11 cellular contexts compared by ENCODE assay signal in genomic region chr14:59337151-59337611, GRCh38.
A peak's percentile ranks its signal among the peaks of the same experiment; 100 is the strongest.
DNase-seq lines count a peak whose midpoint lies in the region; ATAC-seq, FAIRE-seq and TF ChIP-seq lines count a peak whose summit lies in the region.
"Had no signal": no experiment of that assay in that cellular context is flagged by ENCODE, and none has a peak within 500 bp of the region (broad histone marks: within the 10 kb centered on the region; RNA-seq: fewer than 3 reads in every experiment).

No MANE protein-coding gene starts in this region.

- H3K4me1 ChIP-seq in endothelial cell of umbilical vein (ENCODE audit: control insufficient read depth, extremely low read depth, insufficient read depth, low read length), result peaks cover 61% of the 10 kb centered on the region
- peaks cover 56% of the 10 kb centered on the region for H3K4me1 ChIP-seq in suprapubic skin

- dilution Hi-C loops in endothelial cell of umbilical vein (cut with MboI; ENCODE audit: extremely low pct_ligation_motif_present, low sequenced_read_pairs), result no loop called here

- no peaks in the 10 kb centered on the region for H3K9me1 ChIP-seq in endothelial cell of umbilical vein (replicated peaks; ENCODE audit: control insufficient read depth, extremely low read depth, insufficient read depth, low read length)

- no peak overlapping the region for H2AFZ ChIP-seq in endothelial cell of umbilical vein (ENCODE audit: low read depth, low read length)

- peak; percentile 56 for FAIRE-seq in endothelial cell of umbilical vein (lab: Jason Lieb, UNC)

- POLR2A ChIA-PET in endothelial cell of umbilical vein (lab: Charles Lee), result no interaction called here

- H3K4me3 ChIP-seq in endothelial cell of umbilical vein (replicated peaks in 1 of 3; ENCODE audit: insufficient read depth in 1 of 3, low read depth in 1 of 3, low read length in 3 of 3) (no peak overlapping the region), suprapubic skin (no peak overlapping the region)

- TF ChIP-seq POLR2A in endothelial cell of umbilical vein (IDR thresholded peaks at IDR 0.05; ENCODE audit: low read depth, low read length), result no peak
- TF ChIP-seq POLR2A in suprapubic skin (IDR thresholded peaks at IDR 0.05), result no peak

- no peaks in the 10 kb centered on the region for H3K79me2 ChIP-seq in endothelial cell of umbilical vein (ENCODE audit: control insufficient read depth, insufficient read depth, low read length)

- no peaks in the 10 kb centered on the region for H3K9me3 Mint-ChIP-seq in endothelial cell (ENCODE audit: unreplicated experiment)
- H3K9me3 Mint-ChIP-seq in activated T-cell treated with anti-CD3 and anti-CD28 coated beads, Interleukin-2, amount 50 U/mL, for 4 hours, result no peaks in the 10 kb centered on the region
- no peaks in the 10 kb centered on the region for H3K9me3 Mint-ChIP-seq in activated CD8-positive, alpha-beta memory T cell treated with anti-CD3 and anti-CD28 coated beads, Interleukin-2, amount 10 ng/mL, durations not matched to agents 7 days and 5 days (ENCODE audit: low read depth)
- H3K9me3 Mint-ChIP-seq: endodermal cell had no signal

- H3K36me3 ChIP-seq in endothelial cell of umbilical vein (ENCODE audit: control insufficient read depth in 2 of 2, extremely low read depth in 1 of 2, insufficient read depth in 2 of 2, low read length in 2 of 2), result no peaks in the 10 kb centered on the region
- H3K36me3 ChIP-seq in suprapubic skin, result no peaks in the 10 kb centered on the region

- no peak overlapping the region for H3K27ac Mint-ChIP-seq in endothelial cell (ENCODE audit: unreplicated experiment)
- H3K27ac Mint-ChIP-seq in activated CD8-positive, alpha-beta memory T cell treated with anti-CD3 and anti-CD28 coated beads, Interleukin-2, amount 10 ng/mL, durations not matched to agents 7 days and 5 days, result no peak overlapping the region
- H3K27ac Mint-ChIP-seq: endodermal cell had no signal

- no TSS peak for BruUV-seq in endothelial cell of umbilical vein (replicated peaks; lab: Mats Ljungman, UMichigan)

- H3K9me3 ChIP-seq in endothelial cell of umbilical vein (replicated peaks; ENCODE audit: control insufficient read depth, insufficient read depth, low read length) (no peaks in the 10 kb centered on the region), suprapubic skin (no peaks in the 10 kb centered on the region)

- peaks cover 23% of the 10 kb centered on the region for H3K36me3 Mint-ChIP-seq in endothelial cell (ENCODE audit: low read depth, unreplicated experiment)
- H3K36me3 Mint-ChIP-seq in activated T-cell treated with anti-CD3 and anti-CD28 coated beads, Interleukin-2, amount 50 U/mL, for 4 hours (ENCODE audit: insufficient read depth), result peaks cover 24% of the 10 kb centered on the region
- H3K36me3 Mint-ChIP-seq in activated CD8-positive, alpha-beta memory T cell treated with anti-CD3 and anti-CD28 coated beads, Interleukin-2, amount 10 ng/mL, durations not matched to agents 7 days and 5 days, result peaks cover 3% of the 10 kb centered on the region

- no peaks in the 10 kb centered on the region for H3K27me3 ChIP-seq in endothelial cell of umbilical vein (ENCODE audit: control insufficient read depth in 2 of 2, insufficient read depth in 2 of 2, low read length in 2 of 2)
- H3K27me3 ChIP-seq in suprapubic skin, result no peaks in the 10 kb centered on the region

- WGBS in suprapubic skin, result 22% methylated on average over 4 of the region's 4 CpGs

- peak overlapping the region; percentile 87 for H3K4me2 ChIP-seq in endothelial cell of umbilical vein (ENCODE audit: insufficient read depth, low read length)

- no peaks in the 10 kb centered on the region for H4K20me1 ChIP-seq in endothelial cell of umbilical vein (replicated peaks; ENCODE audit: control insufficient read depth, extremely low read depth, insufficient read depth, low read length)

- H3K9ac ChIP-seq in endothelial cell of umbilical vein (replicated peaks; ENCODE audit: extremely low read depth, insufficient read depth, low read length), result peak overlapping the region; percentile 30

- intact Hi-C loops in endothelial cell of umbilical vein (cut with micrococcal nuclease), result loop anchor here (2.0 kb wide), 3 partner anchors 26 to 148 kb away; partner anchors contain the start of gene DAAM1

- H3K27me3 Mint-ChIP-seq in endothelial cell (ENCODE audit: unreplicated experiment), result peaks cover 1% of the 10 kb centered on the region
- no peaks in the 10 kb centered on the region for H3K27me3 Mint-ChIP-seq in activated T-cell treated with anti-CD3 and anti-CD28 coated beads, Interleukin-2, amount 50 U/mL, for 4 hours (ENCODE audit: low read depth)
- no peaks in the 10 kb centered on the region for H3K27me3 Mint-ChIP-seq in activated CD8-positive, alpha-beta memory T cell treated with anti-CD3 and anti-CD28 coated beads, Interleukin-2, amount 10 ng/mL, durations not matched to agents 7 days and 5 days

- CTCF ChIA-PET in endothelial cell of umbilical vein (lab: Charles Lee), result interaction anchor here (0.8 to 2.7 kb wide), 4 partner anchors 16 to 107 kb away, joined by 3 to 12 read pairs (median 9); no protein-coding TSS in a partner anchor
- CTCF ChIA-PET in activated CD8-positive, alpha-beta memory T cell treated with anti-CD3 and anti-CD28 coated beads, Interleukin-2, amount 10 ng/mL, durations not matched to agents 7 days and 5 days (lab: Charles Lee), result interaction anchor here (1.2 kb wide), 1 partner anchor 10 kb away, joined by 3 read pairs; no protein-coding TSS in a partner anchor

- peak overlapping the region; percentile 87 for H3K27ac ChIP-seq in endothelial cell of umbilical vein (ENCODE audit: insufficient read depth, low read depth, low read length)
- peak overlapping the region; percentile 75 for H3K27ac ChIP-seq in suprapubic skin

- H3K4me1 Mint-ChIP-seq in endothelial cell (ENCODE audit: unreplicated experiment), result peaks cover 49% of the 10 kb centered on the region
- no peaks in the 10 kb centered on the region for H3K4me1 Mint-ChIP-seq in activated T-cell treated with anti-CD3 and anti-CD28 coated beads, Interleukin-2, amount 50 U/mL, for 4 hours (ENCODE audit: low read depth)
- H3K4me1 Mint-ChIP-seq in activated CD8-positive, alpha-beta memory T cell treated with anti-CD3 and anti-CD28 coated beads, Interleukin-2, amount 10 ng/mL, durations not matched to agents 7 days and 5 days, result no peaks in the 10 kb centered on the region

- TF ChIP-seq EP300 in suprapubic skin (IDR thresholded peaks at IDR 0.05), result no peak

- no peak for TF ChIP-seq CTCF in endothelial cell of umbilical vein (IDR thresholded peaks at IDR 0.05; ENCODE audit: extremely low read depth in 1 of 2, insufficient read depth in 1 of 2, low read depth in 1 of 2, low read length in 2 of 2)
- no peak for TF ChIP-seq CTCF in suprapubic skin (IDR thresholded peaks at IDR 0.05)
- TF ChIP-seq CTCF in endothelial cell (IDR thresholded peaks at IDR 0.05; ENCODE audit: unreplicated experiment), result no peak

- no peak for ATAC-seq in activated T-cell treated with anti-CD3 and anti-CD28 coated beads, Interleukin-2, amount 50 U/mL, for 4 hours
- ATAC-seq in activated CD8-positive, alpha-beta memory T cell treated with anti-CD3 and anti-CD28 coated beads, Interleukin-2, amount 10 ng/mL, durations not matched to agents 7 days and 5 days, result no peak
- ATAC-seq in GM21367 (IDR thresholded peaks at IDR 0.05; ENCODE audit: unreplicated experiment), result no peak

- no peak overlapping the region for H3K4me3 Mint-ChIP-seq in endothelial cell (ENCODE audit: unreplicated experiment)
- H3K4me3 Mint-ChIP-seq in activated T-cell treated with anti-CD3 and anti-CD28 coated beads, Interleukin-2, amount 50 U/mL, for 4 hours, result no peak overlapping the region
- no peak overlapping the region for H3K4me3 Mint-ChIP-seq in activated CD8-positive, alpha-beta memory T cell treated with anti-CD3 and anti-CD28 coated beads, Interleukin-2, amount 10 ng/mL, durations not matched to agents 7 days and 5 days
- H3K4me3 Mint-ChIP-seq: endodermal cell had no signal

- peak; percentile 16 to 28 for DNase-seq in NOMO-1 (lab: John Stamatoyannopoulos, UW; ENCODE audit: unreplicated experiment in 2 of 2)
- DNase-seq in endothelial cell of umbilical vein (ENCODE audit: low read depth, low spot score), result peak; percentile 70
- DNase-seq in medulla oblongata (ENCODE audit: extremely low spot score), result peak; percentile 60
- DNase-seq in suprapubic skin (ENCODE audit: low spot score in 2 of 2), result peak; percentile 78 to 84
- no peak for DNase-seq in endothelial cell (ENCODE audit: low spot score)
- DNase-seq in activated T-cell treated with anti-CD3 and anti-CD28 coated beads, Interleukin-2, amount 50 U/mL, for 4 hours, result no peak
- no peak for DNase-seq in activated CD8-positive, alpha-beta memory T cell treated with anti-CD3 and anti-CD28 coated beads, Interleukin-2, amount 10 ng/mL, durations not matched to agents 7 days and 5 days
- DNase-seq: DND-41, endodermal cell, NCI-H2081 treated with DMSO at 0.1 percent for 48 hours had no signal

TF ChIP-seq in endothelial cell of umbilical vein, 7 proteins besides CTCF, POLR2A, EP300 and RAD21:
- no peak for TF ChIP-seq MYC (IDR thresholded peaks at IDR 0.05; ENCODE audit: low read depth, low read length)
- no peak for TF ChIP-seq FOS (IDR thresholded peaks at IDR 0.05; ENCODE audit: borderline replicate concordance, insufficient read depth, low read length)
- TF ChIP-seq GATA2 (IDR thresholded peaks at IDR 0.05; ENCODE audit: insufficient read depth, insufficient read length, low read depth, low read length), result no peak
- no peak for TF ChIP-seq POLR2AphosphoS5 (IDR thresholded peaks at IDR 0.05; ENCODE audit: insufficient read depth, low read depth, low read length)
- no peak for TF ChIP-seq JUN (IDR thresholded peaks at IDR 0.05; ENCODE audit: borderline replicate concordance, insufficient read depth, insufficient read length, low read depth)
- no peak for TF ChIP-seq MAX (IDR thresholded peaks at IDR 0.05; ENCODE audit: insufficient read depth, insufficient read length)
- TF ChIP-seq EZH2 (IDR thresholded peaks at IDR 0.05; ENCODE audit: borderline replicate concordance, low read depth, low read length, severe bottlenecking), result no peak
TF ChIP-seq in endothelial cell of umbilical vein: peak in this region for 0.

Comparison
In these comparisons a context has a peak if more than half of its experiments do, and no peak if none do; other contexts are left out.
1. DNase-seq: peak in NOMO-1 (2 of 2), endothelial cell of umbilical vein (single experiment), medulla oblongata (single experiment) and suprapubic skin (2 of 2); none in endothelial cell (single experiment), activated T-cell treated with anti-CD3 and anti-CD28 coated beads, Interleukin-2, amount 50 U/mL, for 4 hours (single experiment) and activated CD8-positive, alpha-beta memory T cell treated with anti-CD3 and anti-CD28 coated beads, Interleukin-2, amount 10 ng/mL, durations not matched to agents 7 days and 5 days (single experiment).